Comparison of ENCODE assay signal across 3 cellular contexts in genomic region chr9:94868462-94868861, GRCh38.
TF ChIP-seq lines count a peak whose summit lies in the region.

No MANE protein-coding gene starts in this region.

TF ChIP-seq in SK-N-SH, 30 proteins besides CTCF, POLR2A, EP300 and RAD21 (continued from another document and continues in another):
- TF ChIP-seq SIN3A (IDR thresholded peaks at IDR 0.05; ENCODE audit: borderline replicate concordance, low read depth, low read length) (no peak), CHD2 (IDR thresholded peaks at IDR 0.05; ENCODE audit: low read length, partially characterized antibody) (no peak), REST (IDR thresholded peaks at IDR 0.05; ENCODE audit: low read depth, low read length) (no peak), MXI1 (IDR thresholded peaks at IDR 0.05; ENCODE audit: low read depth, low read length) (no peak), NRF1 (IDR thresholded peaks at IDR 0.05; ENCODE audit: low read depth, low read length) (no peak), TCF12 (IDR thresholded peaks at IDR 0.05) (no peak), MAX (IDR thresholded peaks at IDR 0.05; ENCODE audit: low read depth) (no peak), GATA2 (CRISPR knock-in tag; IDR thresholded peaks at IDR 0.05) (no peak), TEAD4 (IDR thresholded peaks at IDR 0.05; ENCODE audit: borderline replicate concordance, insufficient read depth) (no peak), IRF3 (IDR thresholded peaks at IDR 0.05; ENCODE audit: low read depth, low read length) (no peak), USF2 (IDR thresholded peaks at IDR 0.05; ENCODE audit: borderline replicate concordance, low read depth, low read length) (no peak), PBX3 (IDR thresholded peaks at IDR 0.05) (no peak)

TF ChIP-seq in SK-N-SH treated with all-trans-retinoic acid at 6 μM for 48 hours, 23 proteins besides CTCF, POLR2A, EP300 and RAD21:
- TF ChIP-seq PATZ1 (CRISPR knock-in tag; IDR thresholded peaks at IDR 0.05; ENCODE audit: borderline replicate concordance) (no peak), ZNF8 (CRISPR knock-in tag; IDR thresholded peaks at IDR 0.05) (no peak), CSRNP3 (CRISPR knock-in tag; IDR thresholded peaks at IDR 0.05) (no peak), ARNTL (CRISPR knock-in tag; IDR thresholded peaks at IDR 0.05; ENCODE audit: borderline replicate concordance, low read depth) (no peak), GLIS3 (CRISPR knock-in tag; IDR thresholded peaks at IDR 0.05) (no peak), ZNF70 (CRISPR knock-in tag; IDR thresholded peaks at IDR 0.05) (no peak), TOX (CRISPR knock-in tag; IDR thresholded peaks at IDR 0.05; ENCODE audit: borderline replicate concordance) (no peak), ESRRG (CRISPR knock-in tag; IDR thresholded peaks at IDR 0.05) (no peak), CSDC2 (CRISPR knock-in tag; IDR thresholded peaks at IDR 0.05) (no peak), ZFP30 (CRISPR knock-in tag; IDR thresholded peaks at IDR 0.05) (no peak), RARB (CRISPR knock-in tag; IDR thresholded peaks at IDR 0.05) (no peak), OSR1 (CRISPR knock-in tag; IDR thresholded peaks at IDR 0.05) (no peak), CREB5 (CRISPR knock-in tag; IDR thresholded peaks at IDR 0.05; ENCODE audit: low read depth) (no peak), POU6F1 (CRISPR knock-in tag; IDR thresholded peaks at IDR 0.05; ENCODE audit: borderline replicate concordance, low read depth) (no peak), TCF4 (CRISPR knock-in tag; IDR thresholded peaks at IDR 0.05; ENCODE audit: borderline replicate concordance) (no peak)

TF ChIP-seq in H1, 55 proteins besides CTCF, POLR2A, EP300 and RAD21 (continued from another document):
- TF ChIP-seq CHD7 (IDR thresholded peaks at IDR 0.05; ENCODE audit: insufficient replicate concordance, low read length) = no peak
- TF ChIP-seq CTBP2 (IDR thresholded peaks at IDR 0.05; ENCODE audit: borderline replicate concordance, insufficient read depth, insufficient read length, low read length) = no peak
- TF ChIP-seq SIN3A (conservative IDR thresholded peaks at IDR 0.05 in 1 of 2, IDR thresholded peaks at IDR 0.05 in 1 of 2; ENCODE audit: low read depth in 1 of 2, low read length in 2 of 2) = no peak
- TF ChIP-seq SIRT6 (IDR thresholded peaks at IDR 0.05; ENCODE audit: low read length) = no peak
- no peak for TF ChIP-seq SUZ12 (IDR thresholded peaks at IDR 0.05; ENCODE audit: low read length)
- TF ChIP-seq CHD2 (IDR thresholded peaks at IDR 0.05; ENCODE audit: low read length) = no peak
- TF ChIP-seq BCL11A (IDR thresholded peaks at IDR 0.05; ENCODE audit: low read depth in 2 of 2, low read length in 2 of 2) = no peak
- TF ChIP-seq NRF1 (IDR thresholded peaks at IDR 0.05; ENCODE audit: low read depth, low read length) = no peak
- no peak for TF ChIP-seq BRCA1 (IDR thresholded peaks at IDR 0.05; ENCODE audit: low read depth, low read length)
